1 cellular context compared by ENCODE assay signal in the genomic region with DNA sequence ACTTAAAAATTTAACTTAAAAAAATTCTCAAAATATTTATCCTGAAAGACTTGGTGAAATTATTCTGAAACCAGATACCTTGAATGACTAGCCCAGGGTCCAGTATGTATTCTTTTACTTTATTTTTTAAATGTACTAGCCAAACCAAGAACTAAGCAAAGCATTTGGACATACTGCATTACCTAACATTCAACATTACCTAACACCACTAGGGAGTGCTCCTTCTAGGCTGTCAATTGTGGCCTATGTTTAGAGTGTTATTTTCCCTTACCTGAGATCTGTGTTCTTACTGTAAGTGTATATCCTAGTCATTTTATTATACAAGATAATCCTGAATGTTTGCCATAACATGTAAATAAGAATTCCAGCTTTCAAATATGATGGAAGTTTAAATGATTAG.
TF ChIP-seq lines count a peak whose summit lies in the region.

No MANE protein-coding gene starts in this region.

TF ChIP-seq in WTC11, 78 proteins besides CTCF, POLR2A, EP300 and RAD21 (continued from another document):
- TF ChIP-seq, protein P1, sequence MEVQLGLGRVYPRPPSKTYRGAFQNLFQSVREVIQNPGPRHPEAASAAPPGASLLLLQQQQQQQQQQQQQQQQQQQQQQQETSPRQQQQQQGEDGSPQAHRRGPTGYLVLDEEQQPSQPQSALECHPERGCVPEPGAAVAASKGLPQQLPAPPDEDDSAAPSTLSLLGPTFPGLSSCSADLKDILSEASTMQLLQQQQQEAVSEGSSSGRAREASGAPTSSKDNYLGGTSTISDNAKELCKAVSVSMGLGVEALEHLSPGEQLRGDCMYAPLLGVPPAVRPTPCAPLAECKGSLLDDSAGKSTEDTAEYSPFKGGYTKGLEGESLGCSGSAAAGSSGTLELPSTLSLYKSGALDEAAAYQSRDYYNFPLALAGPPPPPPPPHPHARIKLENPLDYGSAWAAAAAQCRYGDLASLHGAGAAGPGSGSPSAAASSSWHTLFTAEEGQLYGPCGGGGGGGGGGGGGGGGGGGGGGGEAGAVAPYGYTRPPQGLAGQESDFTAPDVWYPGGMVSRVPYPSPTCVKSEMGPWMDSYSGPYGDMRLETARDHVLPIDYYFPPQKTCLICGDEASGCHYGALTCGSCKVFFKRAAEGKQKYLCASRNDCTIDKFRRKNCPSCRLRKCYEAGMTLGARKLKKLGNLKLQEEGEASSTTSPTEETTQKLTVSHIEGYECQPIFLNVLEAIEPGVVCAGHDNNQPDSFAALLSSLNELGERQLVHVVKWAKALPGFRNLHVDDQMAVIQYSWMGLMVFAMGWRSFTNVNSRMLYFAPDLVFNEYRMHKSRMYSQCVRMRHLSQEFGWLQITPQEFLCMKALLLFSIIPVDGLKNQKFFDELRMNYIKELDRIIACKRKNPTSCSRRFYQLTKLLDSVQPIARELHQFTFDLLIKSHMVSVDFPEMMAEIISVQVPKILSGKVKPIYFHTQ (CRISPR knock-in tag; IDR thresholded peaks at IDR 0.05) = no peak
- TF ChIP-seq KAT7 (CRISPR knock-in tag; IDR thresholded peaks at IDR 0.05; ENCODE audit: borderline replicate concordance) (no peak), TCF7 (CRISPR knock-in tag; IDR thresholded peaks at IDR 0.05; ENCODE audit: low read depth) (no peak), ELF4 (CRISPR knock-in tag; IDR thresholded peaks at IDR 0.05; ENCODE audit: low read depth) (no peak)
- TF ChIP-seq, protein P2, sequence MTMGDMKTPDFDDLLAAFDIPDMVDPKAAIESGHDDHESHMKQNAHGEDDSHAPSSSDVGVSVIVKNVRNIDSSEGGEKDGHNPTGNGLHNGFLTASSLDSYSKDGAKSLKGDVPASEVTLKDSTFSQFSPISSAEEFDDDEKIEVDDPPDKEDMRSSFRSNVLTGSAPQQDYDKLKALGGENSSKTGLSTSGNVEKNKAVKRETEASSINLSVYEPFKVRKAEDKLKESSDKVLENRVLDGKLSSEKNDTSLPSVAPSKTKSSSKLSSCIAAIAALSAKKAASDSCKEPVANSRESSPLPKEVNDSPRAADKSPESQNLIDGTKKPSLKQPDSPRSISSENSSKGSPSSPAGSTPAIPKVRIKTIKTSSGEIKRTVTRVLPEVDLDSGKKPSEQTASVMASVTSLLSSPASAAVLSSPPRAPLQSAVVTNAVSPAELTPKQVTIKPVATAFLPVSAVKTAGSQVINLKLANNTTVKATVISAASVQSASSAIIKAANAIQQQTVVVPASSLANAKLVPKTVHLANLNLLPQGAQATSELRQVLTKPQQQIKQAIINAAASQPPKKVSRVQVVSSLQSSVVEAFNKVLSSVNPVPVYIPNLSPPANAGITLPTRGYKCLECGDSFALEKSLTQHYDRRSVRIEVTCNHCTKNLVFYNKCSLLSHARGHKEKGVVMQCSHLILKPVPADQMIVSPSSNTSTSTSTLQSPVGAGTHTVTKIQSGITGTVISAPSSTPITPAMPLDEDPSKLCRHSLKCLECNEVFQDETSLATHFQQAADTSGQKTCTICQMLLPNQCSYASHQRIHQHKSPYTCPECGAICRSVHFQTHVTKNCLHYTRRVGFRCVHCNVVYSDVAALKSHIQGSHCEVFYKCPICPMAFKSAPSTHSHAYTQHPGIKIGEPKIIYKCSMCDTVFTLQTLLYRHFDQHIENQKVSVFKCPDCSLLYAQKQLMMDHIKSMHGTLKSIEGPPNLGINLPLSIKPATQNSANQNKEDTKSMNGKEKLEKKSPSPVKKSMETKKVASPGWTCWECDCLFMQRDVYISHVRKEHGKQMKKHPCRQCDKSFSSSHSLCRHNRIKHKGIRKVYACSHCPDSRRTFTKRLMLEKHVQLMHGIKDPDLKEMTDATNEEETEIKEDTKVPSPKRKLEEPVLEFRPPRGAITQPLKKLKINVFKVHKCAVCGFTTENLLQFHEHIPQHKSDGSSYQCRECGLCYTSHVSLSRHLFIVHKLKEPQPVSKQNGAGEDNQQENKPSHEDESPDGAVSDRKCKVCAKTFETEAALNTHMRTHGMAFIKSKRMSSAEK (CRISPR knock-in tag; IDR thresholded peaks at IDR 0.05; ENCODE audit: borderline replicate concordance) = no peak
